Comparison of ENCODE assay signal across 9 cellular contexts in the genomic region with DNA sequence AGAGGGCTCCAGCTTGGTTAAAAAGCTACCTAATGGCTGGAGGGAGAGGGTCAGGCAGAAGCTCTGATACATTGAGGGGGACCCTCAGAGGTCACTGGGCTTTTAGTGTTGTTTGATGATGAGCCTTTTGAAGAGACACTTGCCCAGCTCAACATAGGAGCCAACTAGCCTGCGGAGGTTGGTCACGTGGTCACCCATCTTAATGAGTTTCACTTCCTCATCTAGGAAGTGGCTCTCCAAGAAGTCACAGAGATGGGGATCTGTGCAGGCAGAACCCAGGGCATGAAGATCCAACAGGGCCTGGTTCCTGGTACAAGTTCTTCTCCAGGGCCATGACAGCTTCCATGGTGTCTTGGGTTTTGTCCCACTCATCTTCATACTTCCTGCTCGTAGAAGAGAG. TPM values are rescaled to one million over a fixed set of nuclear protein-coding genes. Genes with fewer than 3 reads are reported as not detected.
DNase-seq lines count a peak whose midpoint lies in the region; ATAC-seq and TF ChIP-seq lines count a peak whose summit lies in the region.
"Had no signal": no experiment of that assay in that cellular context is flagged by ENCODE, and none has a peak within 500 bp of the region (broad histone marks: within the 10 kb centered on the region; RNA-seq: fewer than 3 reads in every experiment).

No MANE protein-coding gene starts in this region.

- no peak overlapping the region for H3K4me3 ChIP-seq in DOHH2 (ENCODE audit: low read length)
- no peak overlapping the region for H3K4me3 ChIP-seq in CD8-positive, alpha-beta T cell (ENCODE audit: low read depth, low read length)

- H3K4me1 Mint-ChIP-seq in activated T-helper 1 cell treated with anti-CD3 and anti-CD28 coated beads, Interleukin-12 subunit alpha, Interleukin-12 subunit beta, Interleukin-2, Interleukin-4 antibody, amounts not matched to agents 30 ng/mL and 10 ng/mL and 1 ng/mL, durations not matched to agents 14 hours and 24 hours and 36 hours (ENCODE audit: low read depth): peaks cover 6% of the 10 kb centered on the region
- peaks cover 6% of the 10 kb centered on the region for H3K4me1 Mint-ChIP-seq in CD8-positive, alpha-beta T cell (ENCODE audit: low read depth)

- H3K27ac ChIP-seq in DOHH2 (ENCODE audit: low read depth, low read length): no peak overlapping the region
- H3K27ac ChIP-seq in CD8-positive, alpha-beta T cell (ENCODE audit: low read depth, low read length): no peak overlapping the region

- no peaks in the 10 kb centered on the region for H3K27me3 Mint-ChIP-seq in activated T-helper 1 cell treated with anti-CD3 and anti-CD28 coated beads, Interleukin-12 subunit alpha, Interleukin-12 subunit beta, Interleukin-2, Interleukin-4 antibody, amounts not matched to agents 30 ng/mL and 10 ng/mL and 1 ng/mL, durations not matched to agents 14 hours and 24 hours and 36 hours (ENCODE audit: insufficient read depth)
- no peaks in the 10 kb centered on the region for H3K27me3 Mint-ChIP-seq in CD8-positive, alpha-beta T cell (ENCODE audit: low read depth)

- intact Hi-C loops in activated T-helper 1 cell treated with anti-CD3 and anti-CD28 coated beads, Interleukin-12 subunit alpha, Interleukin-12 subunit beta, Interleukin-2, Interleukin-4 antibody, amounts not matched to agents 30 ng/mL and 10 ng/mL and 1 ng/mL, durations not matched to agents 14 hours and 24 hours and 36 hours (cut with micrococcal nuclease): no loop called here
- intact Hi-C loops in CD8-positive, alpha-beta T cell (cut with DNase I, micrococcal nuclease): no loop called here

- ATAC-seq in GM19468 (IDR thresholded peaks at IDR 0.05; ENCODE audit: extremely low read depth, unreplicated experiment) (peak; percentile 63), HG03095 (IDR thresholded peaks at IDR 0.05; ENCODE audit: unreplicated experiment) (peak; percentile 72)
- ATAC-seq in stimulated activated naive CD8-positive, alpha-beta T cell treated with anti-CD3 and anti-CD28 coated beads, Interleukin-15, Interleukin-2, amounts not matched to agents 100 U/mL and 50 U/mL, for 24 hours: no peak
- no peak for ATAC-seq in CD8-positive, alpha-beta T cell

- H3K79me2 ChIP-seq in DOHH2 (ENCODE audit: control insufficient read depth, low read length): peaks cover 43% of the 10 kb centered on the region

- H3K9me3 Mint-ChIP-seq in activated T-helper 1 cell treated with anti-CD3 and anti-CD28 coated beads, Interleukin-12 subunit alpha, Interleukin-12 subunit beta, Interleukin-2, Interleukin-4 antibody, amounts not matched to agents 30 ng/mL and 10 ng/mL and 1 ng/mL, durations not matched to agents 14 hours and 24 hours and 36 hours: no peaks in the 10 kb centered on the region
- H3K9me3 Mint-ChIP-seq in CD8-positive, alpha-beta T cell: no peaks in the 10 kb centered on the region

- POLR2A ChIA-PET in CD8-positive, alpha-beta T cell (lab: Charles Lee): interaction anchor here (0.9 kb wide), 1 partner anchor 26 kb away, joined by 3 read pairs; no protein-coding TSS in a partner anchor

- DNase-seq in SIG-M5 (lab: John Stamatoyannopoulos, UW) (peak; percentile 18), ecto neural progenitor cell (ENCODE audit: low spot score) (no peak)
- DNase-seq in activated T-helper 1 cell treated with anti-CD3 and anti-CD28 coated beads, Interleukin-12 subunit alpha, Interleukin-12 subunit beta, Interleukin-2, Interleukin-4 antibody, amounts not matched to agents 30 ng/mL and 10 ng/mL and 1 ng/mL, durations not matched to agents 14 hours and 24 hours and 36 hours (ENCODE audit: low spot score): no peak
- no peak for DNase-seq in stimulated activated naive CD8-positive, alpha-beta T cell treated with anti-CD3 and anti-CD28 coated beads, Interleukin-15, Interleukin-2, amounts not matched to agents 100 U/mL and 50 U/mL, for 24 hours
- no peak for DNase-seq in CD8-positive, alpha-beta T cell
- DNase-seq: mesenchymal stem cell had no signal

- no peak overlapping the region for H3K27ac Mint-ChIP-seq in activated T-helper 1 cell treated with anti-CD3 and anti-CD28 coated beads, Interleukin-12 subunit alpha, Interleukin-12 subunit beta, Interleukin-2, Interleukin-4 antibody, amounts not matched to agents 30 ng/mL and 10 ng/mL and 1 ng/mL, durations not matched to agents 14 hours and 24 hours and 36 hours
- no peak overlapping the region for H3K27ac Mint-ChIP-seq in CD8-positive, alpha-beta T cell

- H3K36me3 ChIP-seq in DOHH2 (ENCODE audit: control insufficient read depth, low read length): peaks cover 93% of the 10 kb centered on the region
- peaks cover 32% of the 10 kb centered on the region for H3K36me3 ChIP-seq in CD8-positive, alpha-beta T cell (ENCODE audit: insufficient read depth, low read length)

- no peak for TF ChIP-seq CTCF in DOHH2 (IDR thresholded peaks at IDR 0.05; ENCODE audit: low read depth, low read length, poor library complexity, severe bottlenecking)
- TF ChIP-seq CTCF in CD8-positive, alpha-beta T cell (IDR thresholded peaks at IDR 0.05): no peak

- peaks cover 20% of the 10 kb centered on the region for H3K4me1 ChIP-seq in DOHH2 (ENCODE audit: control insufficient read depth, low read length)
- no peaks in the 10 kb centered on the region for H3K4me1 ChIP-seq in CD8-positive, alpha-beta T cell (ENCODE audit: insufficient read depth, low read length)

- 0 out of 2 replicates have a peak overlapping the region, but pooled peaks have one; percentile 7 for H3K4me2 ChIP-seq in DOHH2 (ENCODE audit: low read length)

- peaks cover 3% of the 10 kb centered on the region; the same call in 1 of the 2 replicates for H4K20me1 ChIP-seq in DOHH2 (ENCODE audit: control insufficient read depth, insufficient read depth, low read depth, low read length)

- H3K9me2 ChIP-seq in DOHH2 (replicated peaks; ENCODE audit: control insufficient read depth, low read length): no peaks in the 10 kb centered on the region

- CTCF ChIA-PET in CD8-positive, alpha-beta T cell (lab: Charles Lee): interaction anchor here (0.6 kb wide), 1 partner anchor 647 kb away, joined by 3 read pairs; no protein-coding TSS in a partner anchor

- peaks cover 46% of the 10 kb centered on the region for H3K36me3 Mint-ChIP-seq in activated T-helper 1 cell treated with anti-CD3 and anti-CD28 coated beads, Interleukin-12 subunit alpha, Interleukin-12 subunit beta, Interleukin-2, Interleukin-4 antibody, amounts not matched to agents 30 ng/mL and 10 ng/mL and 1 ng/mL, durations not matched to agents 14 hours and 24 hours and 36 hours (ENCODE audit: low read depth)
- H3K36me3 Mint-ChIP-seq in CD8-positive, alpha-beta T cell: peaks cover 70% of the 10 kb centered on the region

- H3K4me3 Mint-ChIP-seq in activated T-helper 1 cell treated with anti-CD3 and anti-CD28 coated beads, Interleukin-12 subunit alpha, Interleukin-12 subunit beta, Interleukin-2, Interleukin-4 antibody, amounts not matched to agents 30 ng/mL and 10 ng/mL and 1 ng/mL, durations not matched to agents 14 hours and 24 hours and 36 hours: no peak overlapping the region
- H3K4me3 Mint-ChIP-seq in CD8-positive, alpha-beta T cell: no peak overlapping the region

- no peaks in the 10 kb centered on the region for H3K9me3 ChIP-seq in DOHH2 (ENCODE audit: control insufficient read depth, insufficient read depth, low read length)
- no peaks in the 10 kb centered on the region for H3K9me3 ChIP-seq in CD8-positive, alpha-beta T cell (ENCODE audit: low read length)

- H3F3A ChIP-seq in DOHH2 (ENCODE audit: control insufficient read depth, insufficient read depth): no peaks in the 10 kb centered on the region; the same call in 1 of the 2 replicates

- H3K27me3 ChIP-seq in DOHH2 (ENCODE audit: control insufficient read depth, low read length): no peaks in the 10 kb centered on the region
- H3K27me3 ChIP-seq in CD8-positive, alpha-beta T cell (ENCODE audit: insufficient read depth, low read length): no peaks in the 10 kb centered on the region

RNA-seq across cellular contexts. Expression of a gene that starts 33.4 kb away (rescaled TPM):
- 210 and 226 TPM in 2 replicates for total RNA-seq in activated T-helper 1 cell treated with anti-CD3 and anti-CD28 coated beads, Interleukin-12 subunit alpha, Interleukin-12 subunit beta, Interleukin-2, Interleukin-4 antibody, amounts not matched to agents 30 ng/mL and 10 ng/mL and 1 ng/mL, durations not matched to agents 14 hours and 24 hours and 36 hours
- total RNA-seq in CD8-positive, alpha-beta T cell: 10 to 100 TPM; 76.3 to 77.2 TPM

Comparison
In these comparisons a context has a peak if more than half of its experiments do, and no peak if none do; other contexts are left out.
1. ATAC-seq: peak in GM19468 (single experiment) and HG03095 (single experiment); none in stimulated activated naive CD8-positive, alpha-beta T cell treated with anti-CD3 and anti-CD28 coated beads, Interleukin-15, Interleukin-2, amounts not matched to agents 100 U/mL and 50 U/mL, for 24 hours (single experiment) and CD8-positive, alpha-beta T cell (single experiment).